In the genomic region with DNA sequence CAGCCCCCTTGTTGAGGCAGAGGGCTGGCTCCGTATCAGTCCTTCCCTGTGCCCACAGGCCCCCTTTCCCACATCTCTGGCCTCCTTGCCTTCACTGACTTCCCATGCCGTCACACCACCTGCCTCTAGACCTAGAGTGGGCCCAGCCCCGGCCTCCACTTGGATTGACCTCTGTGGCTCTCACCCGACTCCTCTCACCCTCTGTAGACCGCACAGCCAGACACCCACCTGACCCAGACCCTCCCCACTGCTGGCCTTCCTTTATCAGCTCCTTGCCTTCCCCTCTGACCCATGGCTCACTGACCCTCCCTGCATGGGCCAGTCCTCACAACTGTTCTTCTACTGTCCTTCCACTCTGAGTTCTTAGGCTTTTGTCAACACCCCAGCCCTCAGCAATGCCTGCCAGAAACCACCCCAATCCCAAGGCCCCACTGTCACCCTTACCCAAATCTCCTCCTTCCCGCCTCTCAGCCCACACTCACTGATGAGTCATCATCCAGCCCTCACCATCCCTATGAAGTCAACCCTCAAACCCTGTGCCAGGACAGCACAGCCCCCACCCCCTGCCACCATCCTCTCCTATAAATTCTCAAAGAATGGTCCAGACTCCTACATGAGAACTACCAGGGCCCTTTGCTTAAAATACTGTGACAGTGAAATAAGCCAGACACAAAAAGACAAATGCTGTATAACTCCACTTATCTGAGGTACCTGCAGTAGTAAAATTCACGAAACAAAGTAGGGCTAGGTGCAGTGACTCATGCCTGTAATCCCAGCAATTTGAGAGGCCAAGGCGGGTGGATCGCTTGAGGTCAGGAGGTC, we compare ENCODE assay signal across 1 cellular context.
TF ChIP-seq lines count a peak whose summit lies in the region.

No MANE protein-coding gene starts in this region.

TF ChIP-seq in HEK293, 187 proteins besides CTCF, POLR2A, EP300 and RAD21 (continued from another document and continues in another):
- TF ChIP-seq, protein P1, sequence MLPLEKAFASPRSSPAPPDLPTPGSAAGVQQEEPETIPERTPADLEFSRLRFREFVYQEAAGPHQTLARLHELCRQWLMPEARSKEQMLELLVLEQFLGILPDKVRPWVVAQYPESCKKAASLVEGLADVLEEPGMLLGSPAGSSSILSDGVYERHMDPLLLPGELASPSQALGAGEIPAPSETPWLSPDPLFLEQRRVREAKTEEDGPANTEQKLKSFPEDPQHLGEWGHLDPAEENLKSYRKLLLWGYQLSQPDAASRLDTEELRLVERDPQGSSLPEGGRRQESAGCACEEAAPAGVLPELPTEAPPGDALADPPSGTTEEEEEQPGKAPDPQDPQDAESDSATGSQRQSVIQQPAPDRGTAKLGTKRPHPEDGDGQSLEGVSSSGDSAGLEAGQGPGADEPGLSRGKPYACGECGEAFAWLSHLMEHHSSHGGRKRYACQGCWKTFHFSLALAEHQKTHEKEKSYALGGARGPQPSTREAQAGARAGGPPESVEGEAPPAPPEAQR (tag by site-specific recombination; IDR thresholded peaks at IDR 0.05): 0 out of 2 replicates have a peak, but pooled peaks have one; percentile 67
- TF ChIP-seq ZEB2 (tag by site-specific recombination; IDR thresholded peaks at IDR 0.05): peak; percentile 76
- TF ChIP-seq ZNF660 (tag by site-specific recombination; IDR thresholded peaks at IDR 0.05): no peak
- TF ChIP-seq SP3 (tag by site-specific recombination; IDR thresholded peaks at IDR 0.05): peak; percentile 21; the same call in 1 of the 2 replicates
- TF ChIP-seq ZNF2 (tag by site-specific recombination; IDR thresholded peaks at IDR 0.05): peak; percentile 49; the same call in 1 of the 2 replicates
- TF ChIP-seq ZBTB17 (tag by site-specific recombination; IDR thresholded peaks at IDR 0.05): peak; percentile 23; the same call in 1 of the 2 replicates
- peak; percentile 45; the same call in 1 of the 2 replicates for TF ChIP-seq KLF1 (tag by site-specific recombination; IDR thresholded peaks at IDR 0.05)
- peak; percentile 64; the same call in 1 of the 2 replicates for TF ChIP-seq KLF8 (tag by site-specific recombination; IDR thresholded peaks at IDR 0.05)
- TF ChIP-seq SP7 (tag by site-specific recombination; IDR thresholded peaks at IDR 0.05): peak; percentile 78
- no peak for TF ChIP-seq ZNF169 (tag by site-specific recombination; IDR thresholded peaks at IDR 0.05)
- no peak for TF ChIP-seq ZNF843 (tag by site-specific recombination; IDR thresholded peaks at IDR 0.05)
- TF ChIP-seq ZSCAN16 (tag by site-specific recombination; IDR thresholded peaks at IDR 0.05): no peak
- TF ChIP-seq, protein P2, sequence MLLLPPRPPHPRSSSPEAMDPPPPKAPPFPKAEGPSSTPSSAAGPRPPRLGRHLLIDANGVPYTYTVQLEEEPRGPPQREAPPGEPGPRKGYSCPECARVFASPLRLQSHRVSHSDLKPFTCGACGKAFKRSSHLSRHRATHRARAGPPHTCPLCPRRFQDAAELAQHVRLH (tag by site-specific recombination; IDR thresholded peaks at IDR 0.05): no peak
- TF ChIP-seq, protein P3, sequence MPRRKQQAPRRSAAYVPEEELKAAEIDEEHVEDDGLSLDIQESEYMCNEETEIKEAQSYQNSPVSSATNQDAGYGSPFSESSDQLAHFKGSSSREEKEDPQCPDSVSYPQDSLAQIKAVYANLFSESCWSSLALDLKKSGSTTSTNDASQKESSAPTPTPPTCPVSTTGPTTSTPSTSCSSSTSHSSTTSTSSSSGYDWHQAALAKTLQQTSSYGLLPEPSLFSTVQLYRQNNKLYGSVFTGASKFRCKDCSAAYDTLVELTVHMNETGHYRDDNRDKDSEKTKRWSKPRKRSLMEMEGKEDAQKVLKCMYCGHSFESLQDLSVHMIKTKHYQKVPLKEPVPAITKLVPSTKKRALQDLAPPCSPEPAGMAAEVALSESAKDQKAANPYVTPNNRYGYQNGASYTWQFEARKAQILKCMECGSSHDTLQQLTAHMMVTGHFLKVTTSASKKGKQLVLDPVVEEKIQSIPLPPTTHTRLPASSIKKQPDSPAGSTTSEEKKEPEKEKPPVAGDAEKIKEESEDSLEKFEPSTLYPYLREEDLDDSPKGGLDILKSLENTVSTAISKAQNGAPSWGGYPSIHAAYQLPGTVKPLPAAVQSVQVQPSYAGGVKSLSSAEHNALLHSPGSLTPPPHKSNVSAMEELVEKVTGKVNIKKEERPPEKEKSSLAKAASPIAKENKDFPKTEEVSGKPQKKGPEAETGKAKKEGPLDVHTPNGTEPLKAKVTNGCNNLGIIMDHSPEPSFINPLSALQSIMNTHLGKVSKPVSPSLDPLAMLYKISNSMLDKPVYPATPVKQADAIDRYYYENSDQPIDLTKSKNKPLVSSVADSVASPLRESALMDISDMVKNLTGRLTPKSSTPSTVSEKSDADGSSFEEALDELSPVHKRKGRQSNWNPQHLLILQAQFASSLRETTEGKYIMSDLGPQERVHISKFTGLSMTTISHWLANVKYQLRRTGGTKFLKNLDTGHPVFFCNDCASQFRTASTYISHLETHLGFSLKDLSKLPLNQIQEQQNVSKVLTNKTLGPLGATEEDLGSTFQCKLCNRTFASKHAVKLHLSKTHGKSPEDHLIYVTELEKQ (tag by site-specific recombination; IDR thresholded peaks at IDR 0.05; ENCODE audit: borderline replicate concordance): 0 out of 2 replicates have a peak, but pooled peaks have one; percentile 19
- TF ChIP-seq ZNF311 (tag by site-specific recombination; IDR thresholded peaks at IDR 0.05; ENCODE audit: borderline replicate concordance): no peak
- TF ChIP-seq, protein P4, sequence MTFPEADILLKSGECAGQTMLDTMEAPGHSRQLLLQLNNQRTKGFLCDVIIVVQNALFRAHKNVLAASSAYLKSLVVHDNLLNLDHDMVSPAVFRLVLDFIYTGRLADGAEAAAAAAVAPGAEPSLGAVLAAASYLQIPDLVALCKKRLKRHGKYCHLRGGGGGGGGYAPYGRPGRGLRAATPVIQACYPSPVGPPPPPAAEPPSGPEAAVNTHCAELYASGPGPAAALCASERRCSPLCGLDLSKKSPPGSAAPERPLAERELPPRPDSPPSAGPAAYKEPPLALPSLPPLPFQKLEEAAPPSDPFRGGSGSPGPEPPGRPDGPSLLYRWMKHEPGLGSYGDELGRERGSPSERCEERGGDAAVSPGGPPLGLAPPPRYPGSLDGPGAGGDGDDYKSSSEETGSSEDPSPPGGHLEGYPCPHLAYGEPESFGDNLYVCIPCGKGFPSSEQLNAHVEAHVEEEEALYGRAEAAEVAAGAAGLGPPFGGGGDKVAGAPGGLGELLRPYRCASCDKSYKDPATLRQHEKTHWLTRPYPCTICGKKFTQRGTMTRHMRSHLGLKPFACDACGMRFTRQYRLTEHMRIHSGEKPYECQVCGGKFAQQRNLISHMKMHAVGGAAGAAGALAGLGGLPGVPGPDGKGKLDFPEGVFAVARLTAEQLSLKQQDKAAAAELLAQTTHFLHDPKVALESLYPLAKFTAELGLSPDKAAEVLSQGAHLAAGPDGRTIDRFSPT (tag by site-specific recombination; IDR thresholded peaks at IDR 0.05): peak; percentile 65
- TF ChIP-seq ZNF423 (tag by site-specific recombination; IDR thresholded peaks at IDR 0.05): no peak
- TF ChIP-seq TRIM28 (IDR thresholded peaks at IDR 0.05; ENCODE audit: borderline replicate concordance, low read length): no peak
- TF ChIP-seq ZNF600 (tag by site-specific recombination; IDR thresholded peaks at IDR 0.05): peak; percentile 57
- TF ChIP-seq TCF7L2 (IDR thresholded peaks at IDR 0.05; ENCODE audit: borderline replicate concordance, low read depth, low read length): no peak
- TF ChIP-seq ZNF324 (tag by site-specific recombination; IDR thresholded peaks at IDR 0.05): 0 out of 2 replicates have a peak, but pooled peaks have one; percentile 26
- peak; percentile 58; the same call in 1 of the 2 replicates for TF ChIP-seq ZNF366 (tag by site-specific recombination; conservative IDR thresholded peaks at IDR 0.05)
- TF ChIP-seq, protein P5, sequence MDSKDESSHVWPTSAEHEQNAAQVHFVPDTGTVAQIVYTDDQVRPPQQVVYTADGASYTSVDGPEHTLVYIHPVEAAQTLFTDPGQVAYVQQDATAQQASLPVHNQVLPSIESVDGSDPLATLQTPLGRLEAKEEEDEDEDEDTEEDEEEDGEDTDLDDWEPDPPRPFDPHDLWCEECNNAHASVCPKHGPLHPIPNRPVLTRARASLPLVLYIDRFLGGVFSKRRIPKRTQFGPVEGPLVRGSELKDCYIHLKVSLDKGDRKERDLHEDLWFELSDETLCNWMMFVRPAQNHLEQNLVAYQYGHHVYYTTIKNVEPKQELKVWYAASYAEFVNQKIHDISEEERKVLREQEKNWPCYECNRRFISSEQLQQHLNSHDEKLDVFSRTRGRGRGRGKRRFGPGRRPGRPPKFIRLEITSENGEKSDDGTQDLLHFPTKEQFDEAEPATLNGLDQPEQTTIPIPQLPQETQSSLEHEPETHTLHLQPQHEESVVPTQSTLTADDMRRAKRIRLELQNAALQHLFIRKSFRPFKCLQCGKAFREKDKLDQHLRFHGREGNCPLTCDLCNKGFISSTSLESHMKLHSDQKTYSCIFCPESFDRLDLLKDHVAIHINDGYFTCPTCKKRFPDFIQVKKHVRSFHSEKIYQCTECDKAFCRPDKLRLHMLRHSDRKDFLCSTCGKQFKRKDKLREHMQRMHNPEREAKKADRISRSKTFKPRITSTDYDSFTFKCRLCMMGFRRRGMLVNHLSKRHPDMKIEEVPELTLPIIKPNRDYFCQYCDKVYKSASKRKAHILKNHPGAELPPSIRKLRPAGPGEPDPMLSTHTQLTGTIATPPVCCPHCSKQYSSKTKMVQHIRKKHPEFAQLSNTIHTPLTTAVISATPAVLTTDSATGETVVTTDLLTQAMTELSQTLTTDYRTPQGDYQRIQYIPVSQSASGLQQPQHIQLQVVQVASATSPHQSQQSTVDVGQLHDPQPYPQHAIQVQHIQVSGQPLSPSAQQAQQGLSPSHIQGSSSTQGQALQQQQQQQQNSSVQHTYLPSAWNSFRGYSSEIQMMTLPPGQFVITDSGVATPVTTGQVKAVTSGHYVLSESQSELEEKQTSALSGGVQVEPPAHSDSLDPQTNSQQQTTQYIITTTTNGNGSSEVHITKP (tag by site-specific recombination; IDR thresholded peaks at IDR 0.05): peak; percentile 68
- TF ChIP-seq ZXDB (tag by site-specific recombination; IDR thresholded peaks at IDR 0.05): no peak
- TF ChIP-seq ZBTB21 (tag by site-specific recombination; IDR thresholded peaks at IDR 0.05): 0 out of 2 replicates have a peak, but pooled peaks have one; percentile 42
- peak; percentile 39; the same call in 1 of the 2 replicates for TF ChIP-seq SP2 (tag by site-specific recombination; IDR thresholded peaks at IDR 0.05)
- no peak for TF ChIP-seq YY1 (tag by site-specific recombination; IDR thresholded peaks at IDR 0.05)
- peak; percentile 82 for TF ChIP-seq ZNF629 (tag by site-specific recombination; IDR thresholded peaks at IDR 0.05)
- TF ChIP-seq GLIS1 (tag by site-specific recombination; IDR thresholded peaks at IDR 0.05): peak; percentile 39
- TF ChIP-seq ZNF140 (tag by site-specific recombination; IDR thresholded peaks at IDR 0.05): no peak
- TF ChIP-seq, protein P6, sequence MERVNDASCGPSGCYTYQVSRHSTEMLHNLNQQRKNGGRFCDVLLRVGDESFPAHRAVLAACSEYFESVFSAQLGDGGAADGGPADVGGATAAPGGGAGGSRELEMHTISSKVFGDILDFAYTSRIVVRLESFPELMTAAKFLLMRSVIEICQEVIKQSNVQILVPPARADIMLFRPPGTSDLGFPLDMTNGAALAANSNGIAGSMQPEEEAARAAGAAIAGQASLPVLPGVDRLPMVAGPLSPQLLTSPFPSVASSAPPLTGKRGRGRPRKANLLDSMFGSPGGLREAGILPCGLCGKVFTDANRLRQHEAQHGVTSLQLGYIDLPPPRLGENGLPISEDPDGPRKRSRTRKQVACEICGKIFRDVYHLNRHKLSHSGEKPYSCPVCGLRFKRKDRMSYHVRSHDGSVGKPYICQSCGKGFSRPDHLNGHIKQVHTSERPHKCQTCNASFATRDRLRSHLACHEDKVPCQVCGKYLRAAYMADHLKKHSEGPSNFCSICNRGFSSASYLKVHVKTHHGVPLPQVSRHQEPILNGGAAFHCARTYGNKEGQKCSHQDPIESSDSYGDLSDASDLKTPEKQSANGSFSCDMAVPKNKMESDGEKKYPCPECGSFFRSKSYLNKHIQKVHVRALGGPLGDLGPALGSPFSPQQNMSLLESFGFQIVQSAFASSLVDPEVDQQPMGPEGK (tag by site-specific recombination; IDR thresholded peaks at IDR 0.05): peak; percentile 93
- TF ChIP-seq ZBTB48 (tag by site-specific recombination; IDR thresholded peaks at IDR 0.05): peak; percentile 65; the same call in 1 of the 2 replicates
- TF ChIP-seq, protein P7, sequence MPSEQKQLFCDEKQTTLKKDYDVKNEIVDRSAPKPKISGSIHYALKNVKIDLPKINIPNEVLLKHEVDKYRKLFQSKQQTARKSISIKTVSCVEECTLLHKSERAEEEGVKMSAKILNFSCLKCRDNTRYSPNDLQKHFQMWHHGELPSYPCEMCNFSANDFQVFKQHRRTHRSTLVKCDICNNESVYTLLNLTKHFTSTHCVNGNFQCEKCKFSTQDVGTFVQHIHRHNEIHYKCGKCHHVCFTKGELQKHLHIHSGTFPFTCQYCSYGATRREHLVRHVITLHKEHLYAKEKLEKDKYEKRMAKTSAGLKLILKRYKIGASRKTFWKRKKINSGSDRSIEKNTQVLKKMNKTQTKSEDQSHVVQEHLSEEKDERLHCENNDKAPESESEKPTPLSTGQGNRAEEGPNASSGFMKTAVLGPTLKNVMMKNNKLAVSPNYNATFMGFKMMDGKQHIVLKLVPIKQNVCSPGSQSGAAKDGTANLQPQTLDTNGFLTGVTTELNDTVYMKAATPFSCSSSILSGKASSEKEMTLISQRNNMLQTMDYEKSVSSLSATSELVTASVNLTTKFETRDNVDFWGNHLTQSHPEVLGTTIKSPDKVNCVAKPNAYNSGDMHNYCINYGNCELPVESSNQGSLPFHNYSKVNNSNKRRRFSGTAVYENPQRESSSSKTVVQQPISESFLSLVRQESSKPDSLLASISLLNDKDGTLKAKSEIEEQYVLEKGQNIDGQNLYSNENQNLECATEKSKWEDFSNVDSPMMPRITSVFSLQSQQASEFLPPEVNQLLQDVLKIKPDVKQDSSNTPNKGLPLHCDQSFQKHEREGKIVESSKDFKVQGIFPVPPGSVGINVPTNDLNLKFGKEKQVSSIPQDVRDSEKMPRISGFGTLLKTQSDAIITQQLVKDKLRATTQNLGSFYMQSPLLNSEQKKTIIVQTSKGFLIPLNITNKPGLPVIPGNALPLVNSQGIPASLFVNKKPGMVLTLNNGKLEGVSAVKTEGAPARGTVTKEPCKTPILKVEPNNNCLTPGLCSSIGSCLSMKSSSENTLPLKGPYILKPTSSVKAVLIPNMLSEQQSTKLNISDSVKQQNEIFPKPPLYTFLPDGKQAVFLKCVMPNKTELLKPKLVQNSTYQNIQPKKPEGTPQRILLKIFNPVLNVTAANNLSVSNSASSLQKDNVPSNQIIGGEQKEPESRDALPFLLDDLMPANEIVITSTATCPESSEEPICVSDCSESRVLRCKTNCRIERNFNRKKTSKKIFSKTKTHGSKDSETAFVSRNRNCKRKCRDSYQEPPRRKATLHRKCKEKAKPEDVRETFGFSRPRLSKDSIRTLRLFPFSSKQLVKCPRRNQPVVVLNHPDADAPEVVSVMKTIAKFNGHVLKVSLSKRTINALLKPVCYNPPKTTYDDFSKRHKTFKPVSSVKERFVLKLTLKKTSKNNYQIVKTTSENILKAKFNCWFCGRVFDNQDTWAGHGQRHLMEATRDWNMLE (tag by site-specific recombination; conservative IDR thresholded peaks at IDR 0.05; ENCODE audit: low read depth): peak; percentile 44; the same call in 1 of the 2 replicates
- TF ChIP-seq SCRT2 (tag by site-specific recombination; IDR thresholded peaks at IDR 0.05): no peak
